In genomic region chr12:21451529-21451928, GRCh38 we compare ENCODE assay signal across 14 cellular contexts. TPM values are rescaled to one million over a fixed set of nuclear protein-coding genes. Genes with fewer than 3 reads are reported as not detected.
DNase-seq lines count a peak whose midpoint lies in the region; ATAC-seq and TF ChIP-seq lines count a peak whose summit lies in the region.
"Had no signal": no experiment of that assay in that cellular context is flagged by ENCODE, and none has a peak within 500 bp of the region (broad histone marks: within the 10 kb centered on the region; RNA-seq: fewer than 3 reads in every experiment).

No MANE protein-coding gene starts in this region.

- DNase-seq in CD4-positive, alpha-beta memory T cell: no peak
- DNase-seq in HS-27A (ENCODE audit: low read depth): peak; percentile 65
- peak; percentile 56 for DNase-seq in astrocyte of the spinal cord (ENCODE audit: low read depth, low spot score)
- DNase-seq in mesenchymal stem cell: peak; percentile 17
- no peak for DNase-seq in NCI-H146 treated with DMSO at 0.1 percent for 48 hours (lab: John Stamatoyannopoulos, UW; ENCODE audit: unreplicated experiment)
- no peak for DNase-seq in spleen
- DNase-seq: DMS 273 treated with DMSO at 0.1 percent for 48 hours; lower lobe of right lung; NCI-H510A; SHP77 treated with DMSO at 0.1 percent for 48 hours; stimulated activated CD4-positive, alpha-beta T cell treated with anti-CD3 and anti-CD28 coated beads, Interleukin-4, amount 100 ng/mL, for 1 hour had no signal

- H3K18ac ChIP-seq in mesenchymal stem cell (ENCODE audit: low read depth in 1 of 2, low read length in 2 of 2): no peak overlapping the region

- no peak overlapping the region for H3K14ac ChIP-seq in mesenchymal stem cell (ENCODE audit: low read length in 2 of 2)

- H3K27me3 Mint-ChIP-seq in CD4-positive, alpha-beta memory T cell: no peaks in the 10 kb centered on the region
- H3K27me3 Mint-ChIP-seq in activated T-helper 17 cell treated with anti-CD3 and anti-CD28 coated beads, Interleukin-2, amount 50 U/mL, for 72 hours: no peaks in the 10 kb centered on the region
- H3K27me3 Mint-ChIP-seq: stimulated activated naive CD8-positive, alpha-beta T cell treated with anti-CD3 and anti-CD28 coated beads, Interleukin-15, Interleukin-2, amounts not matched to agents 100 ng/mL and 50 ng/mL, for 24 hours had no signal

- H3K4me2 ChIP-seq in mesenchymal stem cell (ENCODE audit: low read length, poor library complexity, severe bottlenecking): no peak overlapping the region

- no peak overlapping the region for H2BK12ac ChIP-seq in mesenchymal stem cell (ENCODE audit: low read length in 2 of 2)

- no peak overlapping the region for H2BK120ac ChIP-seq in mesenchymal stem cell (ENCODE audit: low read depth, low read length)

- H3K4me3 Mint-ChIP-seq in CD4-positive, alpha-beta memory T cell: peak overlapping the region in 1 of 8 donors; percentile 53
- H3K4me3 Mint-ChIP-seq in activated T-helper 17 cell treated with anti-CD3 and anti-CD28 coated beads, Interleukin-2, amount 50 U/mL, for 72 hours: no peak overlapping the region
- H3K4me3 Mint-ChIP-seq: stimulated activated naive CD8-positive, alpha-beta T cell treated with anti-CD3 and anti-CD28 coated beads, Interleukin-15, Interleukin-2, amounts not matched to agents 100 ng/mL and 50 ng/mL, for 24 hours had no signal

- no peak overlapping the region for H4K91ac ChIP-seq in mesenchymal stem cell (ENCODE audit: low read length)

- peaks cover 3% of the 10 kb centered on the region for H3K79me1 ChIP-seq in mesenchymal stem cell (replicated peaks; ENCODE audit: low read length, poor library complexity, severe bottlenecking)

- H2AFZ ChIP-seq in mesenchymal stem cell (ENCODE audit: low read depth, low read length): no peak overlapping the region

- POLR2A ChIA-PET in CD4-positive, alpha-beta memory T cell (lab: Charles Lee; ENCODE audit: partially characterized antibody): interaction anchor here (1.4 to 6.7 kb wide), 2 partner anchors 14 to 50 kb away, joined by 5 to 67 read pairs; partner anchors contain the start of genes GOLT1B, PYROXD1 and RECQL

- no peak overlapping the region for H3K4ac ChIP-seq in mesenchymal stem cell (ENCODE audit: low read depth in 1 of 2, low read length in 2 of 2)

- no peak overlapping the region for H2BK15ac ChIP-seq in mesenchymal stem cell (ENCODE audit: low read depth, poor library complexity, severe bottlenecking)

- no peak overlapping the region for H2BK5ac ChIP-seq in mesenchymal stem cell (ENCODE audit: low read depth, low read length, poor library complexity, severe bottlenecking)

- no peaks in the 10 kb centered on the region for H3K9me3 Mint-ChIP-seq in CD4-positive, alpha-beta memory T cell
- H3K9me3 Mint-ChIP-seq in activated T-helper 17 cell treated with anti-CD3 and anti-CD28 coated beads, Interleukin-2, amount 50 U/mL, for 72 hours: no peaks in the 10 kb centered on the region
- H3K9me3 Mint-ChIP-seq: stimulated activated naive CD8-positive, alpha-beta T cell treated with anti-CD3 and anti-CD28 coated beads, Interleukin-15, Interleukin-2, amounts not matched to agents 100 ng/mL and 50 ng/mL, for 24 hours had no signal

- CTCF ChIA-PET in CD4-positive, alpha-beta memory T cell (lab: Charles Lee; ENCODE audit: partially characterized antibody): interaction anchor here (0.7 to 1.3 kb wide), 2 partner anchors 14 to 18 kb away, joined by 4 to 6 read pairs; partner anchors contain the start of gene PYROXD1

- peaks cover 23 to 52% of the 10 kb centered on the region in 2 donors for H3K36me3 Mint-ChIP-seq in CD4-positive, alpha-beta memory T cell
- peaks cover 90% of the 10 kb centered on the region for H3K36me3 Mint-ChIP-seq in activated T-helper 17 cell treated with anti-CD3 and anti-CD28 coated beads, Interleukin-2, amount 50 U/mL, for 72 hours (ENCODE audit: low read depth)

- no peak for ATAC-seq in GM21526 (IDR thresholded peaks at IDR 0.05; ENCODE audit: low FRiP score, unreplicated experiment)
- no peak for ATAC-seq in activated T-helper 17 cell treated with anti-CD3 and anti-CD28 coated beads, Interleukin-2, amount 50 U/mL, for 72 hours (replicated peaks)
- ATAC-seq: lower lobe of right lung had no signal

- H4K8ac ChIP-seq in mesenchymal stem cell (ENCODE audit: low read length): no peak overlapping the region

- no peak overlapping the region for H3K9ac ChIP-seq in mesenchymal stem cell (ENCODE audit: low read length)

- intact Hi-C loops in CD4-positive, alpha-beta memory T cell (cut with micrococcal nuclease): loop anchor here (1.0 to 10.0 kb wide), 2 partner anchors 154 to 1173 kb away; partner anchors contain the start of gene ETNK1
- intact Hi-C loops in spleen (cut with DNase I; ENCODE audit: low total_unique reads): no loop called here

- H3K4me1 ChIP-seq in CD4-positive, alpha-beta memory T cell (ENCODE audit: insufficient read depth, low read length): peaks cover 40% of the 10 kb centered on the region
- no peaks in the 10 kb centered on the region for H3K4me1 ChIP-seq in mesenchymal stem cell (ENCODE audit: control insufficient read depth, insufficient read depth, low read depth, low read length)
- peaks cover 0 to 8% (median 0%) of the 10 kb centered on the region in 6 donors for H3K4me1 ChIP-seq in spleen
- H3K4me1 ChIP-seq: lower lobe of right lung had no signal

- TF ChIP-seq CTCF in astrocyte of the spinal cord (IDR thresholded peaks at IDR 0.05; ENCODE audit: low read depth, low read length) (peak; percentile 23), spleen (IDR thresholded peaks at IDR 0.05 in 8 of 11, conservative IDR thresholded peaks at IDR 0.05 in 3 of 11) (no peak)

- H3K36me3 ChIP-seq in CD4-positive, alpha-beta memory T cell (ENCODE audit: insufficient read depth, low read length): peaks cover 20% of the 10 kb centered on the region
- H3K36me3 ChIP-seq in mesenchymal stem cell (ENCODE audit: control insufficient read depth in 1 of 2, insufficient read depth in 2 of 2, low read depth in 1 of 2, low read length in 2 of 2) (peaks cover 6 to 75% of the 10 kb centered on the region in 2 experiments), spleen (peaks cover 3 to 100% (median 52%) of the 10 kb centered on the region in 6 donors)

- no peaks in the 10 kb centered on the region for H3K9me3 ChIP-seq in CD4-positive, alpha-beta memory T cell (ENCODE audit: control insufficient read depth in 1 of 2, low read length in 2 of 2)
- no peaks in the 10 kb centered on the region for H3K9me3 ChIP-seq in mesenchymal stem cell (ENCODE audit: control insufficient read depth, low read length)
- no peaks in the 10 kb centered on the region for H3K9me3 ChIP-seq in spleen
- H3K9me3 ChIP-seq: lower lobe of right lung had no signal

- H2AK5ac ChIP-seq in mesenchymal stem cell (ENCODE audit: low read length, severe bottlenecking): no peak overlapping the region

- 47% methylated on average over 1 of the region's 1 CpG for WGBS in mesenchymal stem cell
- WGBS in spleen, 5 donors: 0 to 47% (median 42%) methylated on average over 1 of the region's 1 CpG

- in situ Hi-C loops in astrocyte of the spinal cord (cut with HindIII; ENCODE audit: low sequenced_read_pairs): no loop called here

- no peaks in the 10 kb centered on the region for H3K27me3 ChIP-seq in CD4-positive, alpha-beta memory T cell (ENCODE audit: insufficient read depth, low read length)
- no peaks in the 10 kb centered on the region for H3K27me3 ChIP-seq in mesenchymal stem cell (ENCODE audit: control insufficient read depth in 1 of 2, insufficient read depth in 1 of 2, low read length in 2 of 2)
- H3K27me3 ChIP-seq in spleen (replicated peaks in 1 of 7): no peaks in the 10 kb centered on the region

- no peak overlapping the region for H3K27ac ChIP-seq in CD4-positive, alpha-beta memory T cell (ENCODE audit: low read depth, low read length)
- H3K27ac ChIP-seq in mesenchymal stem cell (ENCODE audit: low read length, poor library complexity, severe bottlenecking) (peak overlapping the region; percentile 1), spleen (no peak overlapping the region)
- H3K27ac ChIP-seq: lower lobe of right lung had no signal

- H3K27ac Mint-ChIP-seq in CD4-positive, alpha-beta memory T cell: peak overlapping the region in 5 of 7 donors; percentile 2 to 88 (median 67)
- no peak overlapping the region for H3K27ac Mint-ChIP-seq in activated T-helper 17 cell treated with anti-CD3 and anti-CD28 coated beads, Interleukin-2, amount 50 U/mL, for 72 hours
- H3K27ac Mint-ChIP-seq: stimulated activated naive CD8-positive, alpha-beta T cell treated with anti-CD3 and anti-CD28 coated beads, Interleukin-15, Interleukin-2, amounts not matched to agents 100 ng/mL and 50 ng/mL, for 24 hours had no signal

- TF ChIP-seq POLR2A in spleen (IDR thresholded peaks at IDR 0.05): no peak

- H3K4me1 Mint-ChIP-seq in CD4-positive, alpha-beta memory T cell: peaks cover 27 to 43% (median 37%) of the 10 kb centered on the region in 4 donors
- peaks cover 35% of the 10 kb centered on the region for H3K4me1 Mint-ChIP-seq in activated T-helper 17 cell treated with anti-CD3 and anti-CD28 coated beads, Interleukin-2, amount 50 U/mL, for 72 hours

- H3K23ac ChIP-seq in mesenchymal stem cell (ENCODE audit: low read length in 2 of 2): no peak overlapping the region

- no peak overlapping the region for H3K4me3 ChIP-seq in CD4-positive, alpha-beta memory T cell (ENCODE audit: low read length in 2 of 2)
- H3K4me3 ChIP-seq in astrocyte of the spinal cord (ENCODE audit: low read depth, low read length): no peak overlapping the region
- no peak overlapping the region for H3K4me3 ChIP-seq in mesenchymal stem cell (ENCODE audit: insufficient read depth in 1 of 2, low read depth in 1 of 2, low read length in 2 of 2)
- no peak overlapping the region for H3K4me3 ChIP-seq in spleen
- H3K4me3 ChIP-seq: lower lobe of right lung had no signal

RNA-seq across cellular contexts. Expression of gene PYROXD1, which starts 14.1 kb away (rescaled TPM):
- 10 to 100 TPM; 35.7 to 41.0 TPM for total RNA-seq in CD4-positive, alpha-beta memory T cell
- polyA plus RNA-seq in CD4-positive, alpha-beta memory T cell: 10 to 100 TPM; 26.8 to 41.0 TPM
- polyA plus RNA-seq in mesenchymal stem cell (2013, experiment 1 of 2): 8.7 TPM
- 9.0 TPM for polyA plus RNA-seq in mesenchymal stem cell (2013, experiment 2 of 2)
- total RNA-seq in activated T-helper 17 cell treated with anti-CD3 and anti-CD28 coated beads, Interleukin-2, amount 50 U/mL, for 72 hours: 10 to 100 TPM; 29.8 to 41.2 TPM
- 10 to 100 TPM; 19.1 to 42.0 (median 25.3) TPM for total RNA-seq in spleen
- polyA plus RNA-seq in spleen: 10 to 100 TPM; 10.6 to 11.7 (median 10.7) TPM

RNA-seq across cellular contexts. Expression of gene RECQL, which starts 49.9 kb away (rescaled TPM):
- total RNA-seq in CD4-positive, alpha-beta memory T cell: 10 to 100 TPM; 64.0 to 67.8 TPM
- 10 to 100 TPM; 90.0 to 91.7 TPM for polyA plus RNA-seq in CD4-positive, alpha-beta memory T cell
- 43.9 TPM for polyA plus RNA-seq in mesenchymal stem cell (2013, experiment 1 of 2)
- polyA plus RNA-seq in mesenchymal stem cell (2013, experiment 2 of 2): 46.0 TPM
- 10 to 100 TPM; 82.2 to 95.4 TPM for total RNA-seq in activated T-helper 17 cell treated with anti-CD3 and anti-CD28 coated beads, Interleukin-2, amount 50 U/mL, for 72 hours
- total RNA-seq in spleen: 10 to 100 TPM; 37.9 to 57.3 (median 47.2) TPM
- 10 to 100 TPM; 20.1 to 25.6 (median 22.4) TPM for polyA plus RNA-seq in spleen

RNA-seq across cellular contexts. Expression of gene GOLT1B, which starts 50.1 kb away (rescaled TPM):
- total RNA-seq in CD4-positive, alpha-beta memory T cell: 10 to 100 TPM; 33.0 to 39.1 TPM
- polyA plus RNA-seq in CD4-positive, alpha-beta memory T cell: 10 to 100 TPM; 33.5 to 37.1 TPM
- polyA plus RNA-seq in mesenchymal stem cell (2013, experiment 1 of 2): 45.8 TPM
- polyA plus RNA-seq in mesenchymal stem cell (2013, experiment 2 of 2): 51.9 TPM
- 10 to 100 TPM; 30.7 to 39.1 TPM for total RNA-seq in activated T-helper 17 cell treated with anti-CD3 and anti-CD28 coated beads, Interleukin-2, amount 50 U/mL, for 72 hours
- 10 to 100 TPM; 23.5 to 39.6 (median 29.2) TPM for total RNA-seq in spleen
- 10 to 100 TPM; 14.1 to 18.2 (median 15.5) TPM for polyA plus RNA-seq in spleen

Comparison
In these comparisons a context has a peak if more than half of its experiments do, and no peak if none do; other contexts are left out.
1. DNase-seq: peak in HS-27A (single experiment), astrocyte of the spinal cord (single experiment) and mesenchymal stem cell (single experiment); none in CD4-positive, alpha-beta memory T cell (0 of 5), NCI-H146 treated with DMSO at 0.1 percent for 48 hours (single experiment) and spleen (single experiment).